In the genomic region with DNA sequence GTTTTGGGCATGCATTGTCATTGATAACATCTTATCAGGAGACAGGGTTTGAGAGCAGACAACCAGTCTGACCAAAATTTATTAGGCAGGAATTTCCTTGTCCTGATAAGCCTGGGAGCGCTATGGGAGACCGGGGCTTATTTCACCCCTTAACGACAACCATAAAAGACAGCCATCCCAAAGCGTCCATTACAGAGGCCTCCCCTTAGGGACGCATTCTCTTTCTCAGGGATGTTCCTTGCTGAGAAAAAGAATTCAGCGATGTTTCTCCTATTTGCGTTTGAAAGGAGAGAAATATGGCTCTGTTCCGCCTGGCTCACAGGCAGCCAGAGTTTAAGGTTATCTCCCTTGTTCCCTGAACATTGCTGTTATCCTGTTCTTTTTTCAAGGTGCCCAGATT, we compare ENCODE assay signal across 7 cellular contexts. TPM values are rescaled to one million over a fixed set of nuclear protein-coding genes. Genes with fewer than 3 reads are reported as not detected.
"Had no signal": no experiment of that assay in that cellular context is flagged by ENCODE, and none has a peak within 500 bp of the region (broad histone marks: within the 10 kb centered on the region; RNA-seq: fewer than 3 reads in every experiment).

No MANE protein-coding gene starts in this region.

RNA-seq across cellular contexts. Expression of gene SPRR2F, which starts 10.5 kb away (rescaled TPM):
- total RNA-seq: activated CD8-positive, alpha-beta T cell treated with anti-CD3 and anti-CD28 coated beads for 36 hours; activated naive CD8-positive, alpha-beta T cell treated with anti-CD3 and anti-CD28 coated beads for 36 hours; activated T-cell treated with anti-CD3 and anti-CD28 coated beads, Interleukin-2, amount 50 U/mL, for 72 hours; activated T-helper 2 cell treated with anti-CD3 and anti-CD28 coated beads, Interferon-gamma antibody, Interleukin-2, Interleukin-4, amounts not matched to agents 10 μg/mL and 5 μg/mL and 100 μg/mL, durations not matched to agents 14 hours and 24 hours and 36 hours; cardiac septum; T-cell had no signal

RNA-seq across cellular contexts. Expression of gene SPRR2G, which starts 26.9 kb away (rescaled TPM):
- total RNA-seq: activated CD8-positive, alpha-beta T cell treated with anti-CD3 and anti-CD28 coated beads for 36 hours; activated naive CD8-positive, alpha-beta T cell treated with anti-CD3 and anti-CD28 coated beads for 36 hours; activated T-cell treated with anti-CD3 and anti-CD28 coated beads, Interleukin-2, amount 50 U/mL, for 72 hours; activated T-helper 2 cell treated with anti-CD3 and anti-CD28 coated beads, Interferon-gamma antibody, Interleukin-2, Interleukin-4, amounts not matched to agents 10 μg/mL and 5 μg/mL and 100 μg/mL, durations not matched to agents 14 hours and 24 hours and 36 hours; cardiac septum; T-cell had no signal
- polyA plus RNA-seq: adipose tissue had no signal

RNA-seq across cellular contexts. Expression of gene SPRR2E, which starts 29.5 kb away (rescaled TPM):
- total RNA-seq: activated CD8-positive, alpha-beta T cell treated with anti-CD3 and anti-CD28 coated beads for 36 hours; activated naive CD8-positive, alpha-beta T cell treated with anti-CD3 and anti-CD28 coated beads for 36 hours; activated T-cell treated with anti-CD3 and anti-CD28 coated beads, Interleukin-2, amount 50 U/mL, for 72 hours; activated T-helper 2 cell treated with anti-CD3 and anti-CD28 coated beads, Interferon-gamma antibody, Interleukin-2, Interleukin-4, amounts not matched to agents 10 μg/mL and 5 μg/mL and 100 μg/mL, durations not matched to agents 14 hours and 24 hours and 36 hours; cardiac septum; T-cell had no signal

RNA-seq across cellular contexts. Expression of gene SPRR2B, which starts 52.4 kb away (rescaled TPM):
- total RNA-seq: activated CD8-positive, alpha-beta T cell treated with anti-CD3 and anti-CD28 coated beads for 36 hours; activated naive CD8-positive, alpha-beta T cell treated with anti-CD3 and anti-CD28 coated beads for 36 hours; activated T-cell treated with anti-CD3 and anti-CD28 coated beads, Interleukin-2, amount 50 U/mL, for 72 hours; activated T-helper 2 cell treated with anti-CD3 and anti-CD28 coated beads, Interferon-gamma antibody, Interleukin-2, Interleukin-4, amounts not matched to agents 10 μg/mL and 5 μg/mL and 100 μg/mL, durations not matched to agents 14 hours and 24 hours and 36 hours; cardiac septum; T-cell had no signal
